Comparison of ENCODE assay signal across 17 cellular contexts in genomic region chr5:96244696-96245095, GRCh38.
A peak's percentile ranks its signal among the peaks of the same experiment; 100 is the strongest.
DNase-seq lines count a peak whose midpoint lies in the region; ATAC-seq, FAIRE-seq and TF ChIP-seq lines count a peak whose summit lies in the region.
"Had no signal": no experiment of that assay in that cellular context is flagged by ENCODE, and none has a peak within 500 bp of the region (broad histone marks: within the 10 kb centered on the region; RNA-seq: fewer than 3 reads in every experiment).

No MANE protein-coding gene starts in this region.

- H3K27ac ChIP-seq in A549 = no peak overlapping the region
- peak overlapping the region in 3 of 4 donors; percentile 54 to 68 (median 65) for H3K27ac ChIP-seq in body of pancreas
- peak overlapping the region in 2 of 4 donors; percentile 73 to 84 for H3K27ac ChIP-seq in pancreas

- TF ChIP-seq EP300 in A549 (IDR thresholded peaks at IDR 0.05) = no peak

- TF ChIP-seq CTCF in A549 (IDR thresholded peaks at IDR 0.05) (no peak), HFFc6 (IDR thresholded peaks at IDR 0.05) (no peak), body of pancreas (IDR thresholded peaks at IDR 0.05) (no peak), pancreas (IDR thresholded peaks at IDR 0.05) (no peak), GM10248 (IDR thresholded peaks at IDR 0.05; ENCODE audit: control extremely low read depth, extremely low read depth, low read depth, missing control alignments) (no peak)

- DNase-seq in A549 (ENCODE audit: low read depth in 1 of 2, low spot score in 1 of 2) (no peak), HFFc6 (no peak), body of pancreas (no peak), pancreas (no peak), GM10248 (ENCODE audit: extremely low spot score) (no peak), sciatic nerve (ENCODE audit: low spot score) (no peak), cerebellar nuclear complex (lab: John Stamatoyannopoulos, UW) (no peak)
- DNase-seq: Calu3; CD4-positive, alpha-beta T cell; DMS79; NCI-H1436 treated with DMSO at 0.1 percent for 48 hours; NCI-H2081; NCI-H510A treated with DMSO at 0.1 percent for 48 hours; RPMI8226 had no signal

- no peak for TF ChIP-seq POLR2A in A549 (IDR thresholded peaks at IDR 0.05; ENCODE audit: low read length)
- TF ChIP-seq POLR2A in body of pancreas (IDR thresholded peaks at IDR 0.05) = no peak

- TF ChIP-seq RAD21 in A549 (conservative IDR thresholded peaks at IDR 0.05 in 1 of 2, IDR thresholded peaks at IDR 0.05 in 1 of 2) = no peak

- peaks cover 77% of the 10 kb centered on the region for H3K4me1 Mint-ChIP-seq in HFFc6 (ENCODE audit: low read depth)
- H3K4me1 Mint-ChIP-seq: B cell had no signal

- H3K4me3 Mint-ChIP-seq in HFFc6 = peak overlapping the region; percentile 16
- H3K4me3 Mint-ChIP-seq: B cell; CD4-positive, alpha-beta T cell; IgD-negative memory B cell had no signal

- intact Hi-C loops in body of pancreas (cut with DNase I) (no loop called here), pancreas (cut with DNase I) (no loop called here), sciatic nerve (cut with DNase I) (no loop called here)

- ATAC-seq in A549 = no peak
- no peak for ATAC-seq in body of pancreas
- no peak for ATAC-seq in pancreas
- no peak for ATAC-seq in sciatic nerve

- H3K27ac Mint-ChIP-seq in HFFc6 = peak overlapping the region; percentile 84
- H3K27ac Mint-ChIP-seq: B cell; CD4-positive, alpha-beta T cell; IgD-negative memory B cell had no signal

- no peak overlapping the region for H3K4me3 ChIP-seq in A549
- H3K4me3 ChIP-seq in body of pancreas = no peak overlapping the region
- no peak overlapping the region for H3K4me3 ChIP-seq in pancreas

- peaks cover 7% of the 10 kb centered on the region for H3K36me3 Mint-ChIP-seq in HFFc6 (ENCODE audit: low read depth)
- H3K36me3 Mint-ChIP-seq: IgD-negative memory B cell had no signal

- no peak for FAIRE-seq in A549 (lab: Jason Lieb, UNC)
- FAIRE-seq in pancreas (lab: Jason Lieb, UNC) = peak; percentile 26
- FAIRE-seq: H54 had no signal

- H3K9me3 Mint-ChIP-seq in HFFc6 = peaks cover 8% of the 10 kb centered on the region
- H3K9me3 Mint-ChIP-seq: CD4-positive, alpha-beta T cell had no signal

- no peaks in the 10 kb centered on the region for H3K27me3 Mint-ChIP-seq in HFFc6 (ENCODE audit: insufficient read depth)

- H3K4me1 ChIP-seq in A549 (peaks cover 27% of the 10 kb centered on the region), body of pancreas (peaks cover 61% of the 10 kb centered on the region), pancreas (peaks cover 20 to 46% (median 44%) of the 10 kb centered on the region in 3 donors)

- 66% methylated on average over 2 of the region's 2 CpGs for WGBS in A549 (ENCODE audit: missing lambda C conversion rate)
- WGBS in body of pancreas, 2 donors = 45 to 47% methylated on average over 2 of the region's 2 CpGs
- whole genome bisulfite sequencing in pancreas, 2 donors = 38 to 39% methylated on average over 2 of the region's 2 CpGs

- CTCF ChIA-PET in A549 (lab: Yijun Ruan, JAX) = no interaction called here
- CTCF ChIA-PET in GM10248 (lab: Yijun Ruan, JAX) = interaction anchor here (1.4 kb wide), 1 partner anchor 39 kb away, joined by 3 read pairs; no protein-coding TSS in a partner anchor

- POLR2A ChIA-PET in A549 (lab: Yijun Ruan, JAX) = no interaction called here
- POLR2A ChIA-PET in GM10248 (lab: Yijun Ruan, JAX) = no interaction called here

- H3K4me2 ChIP-seq in A549 = peak overlapping the region; percentile 73

- H3K36me3 ChIP-seq in body of pancreas (replicated peaks in 1 of 2; ENCODE audit: insufficient read depth in 1 of 2, low read depth in 2 of 2) = no peaks in the 10 kb centered on the region
- no peaks in the 10 kb centered on the region for H3K36me3 ChIP-seq in pancreas

- H3K27me3 ChIP-seq in body of pancreas (no peaks in the 10 kb centered on the region), pancreas (no peaks in the 10 kb centered on the region)

- H3K9me3 ChIP-seq in A549 (no peaks in the 10 kb centered on the region), body of pancreas (no peaks in the 10 kb centered on the region), pancreas (no peaks in the 10 kb centered on the region)

TF ChIP-seq in A549, 52 proteins besides CTCF, POLR2A, EP300 and RAD21:
- TF ChIP-seq ZSCAN20 (CRISPR knock-in tag; IDR thresholded peaks at IDR 0.05) (no peak), FOSB (CRISPR knock-in tag; IDR thresholded peaks at IDR 0.05) (no peak), CHD2 (IDR thresholded peaks at IDR 0.05; ENCODE audit: low read length, partially characterized antibody) (no peak), JUNB (IDR thresholded peaks at IDR 0.05) (no peak), KDM5A (IDR thresholded peaks at IDR 0.05) (no peak), NFE2L2 (conservative IDR thresholded peaks at IDR 0.05; ENCODE audit: low read length) (no peak), NR3C1 (IDR thresholded peaks at IDR 0.05) (no peak), ATOH8 (CRISPR knock-in tag; IDR thresholded peaks at IDR 0.05; ENCODE audit: low read depth) (no peak)

Comparison
In these comparisons a context has a peak if more than half of its experiments do, and no peak if none do; other contexts are left out.
1. H3K27ac ChIP-seq: peak in body of pancreas (3 of 4); none in A549 (0 of 2).